1 cellular context compared by ENCODE assay signal in genomic region chr6:75479712-75480111, GRCh38.
A peak's percentile ranks its signal among the peaks of the same experiment; 100 is the strongest.
TF ChIP-seq lines count a peak whose summit lies in the region.

No MANE protein-coding gene starts in this region.

TF ChIP-seq in K562, 482 proteins besides CTCF, POLR2A, EP300 and RAD21 (continued from another document):
- TF ChIP-seq ZBTB40 (IDR thresholded peaks at IDR 0.05) (no peak), ZBTB40 (CRISPR knock-in tag; IDR thresholded peaks at IDR 0.05) (peak; percentile 30; the same call in 1 of the 2 replicates), FOXA3 (CRISPR knock-in tag; conservative IDR thresholded peaks at IDR 0.05 in 1 of 2, IDR thresholded peaks at IDR 0.05 in 1 of 2) (no peak), TFE3 (CRISPR knock-in tag; IDR thresholded peaks at IDR 0.05) (no peak)
